12 cellular contexts compared by ENCODE assay signal in the genomic region with DNA sequence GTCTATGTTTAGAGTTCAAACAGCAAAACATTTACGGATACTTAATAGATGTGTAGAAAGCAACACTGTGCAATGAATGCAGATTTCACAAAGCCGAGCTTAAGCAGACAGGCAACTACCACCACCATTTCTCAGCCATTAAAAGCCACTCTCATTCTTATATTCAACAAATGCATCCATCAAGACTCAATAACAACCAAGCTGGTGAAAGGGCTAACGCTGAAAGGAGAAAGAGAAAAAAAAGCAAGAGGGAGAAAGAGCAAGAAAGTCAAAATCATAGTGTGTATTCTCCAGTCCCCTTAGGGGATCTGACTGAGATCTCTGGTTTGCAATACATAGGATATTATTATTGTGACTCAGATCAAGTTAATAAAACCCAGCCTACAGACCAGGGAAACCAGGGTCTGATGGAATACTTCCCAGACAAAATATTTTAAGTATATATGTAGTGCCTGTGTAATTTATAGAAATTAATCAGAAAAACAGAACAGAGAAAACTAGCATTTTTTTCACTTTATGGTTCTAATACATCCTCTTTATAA.
"Had no signal": no experiment of that assay in that cellular context is flagged by ENCODE, and none has a peak within 500 bp of the region (broad histone marks: within the 10 kb centered on the region; RNA-seq: fewer than 3 reads in every experiment).

No MANE protein-coding gene starts in this region.

- DNase-seq: activated CD4-positive, alpha-beta T cell treated with anti-CD3 and anti-CD28 coated beads, Interleukin-2, amount 50 U/mL, for 4 hours; activated CD4-positive, CD25-positive, alpha-beta regulatory T cell treated with anti-CD3 and anti-CD28 coated beads, Interleukin-2, amount 50 U/mL, for 72 hours; activated T-cell treated with anti-CD3 and anti-CD28 coated beads, Interleukin-2, amount 50 U/mL, for 1 hour; amygdala; dermis blood vessel endothelial cell; gastrocnemius medialis; left lung; occipital lobe; stimulated activated CD4-positive, alpha-beta T cell treated with anti-CD3 and anti-CD28 coated beads, Interleukin-2, amount 100 ng/mL, for 48 hours; stimulated activated naive CD8-positive, alpha-beta T cell treated with anti-CD3 and anti-CD28 coated beads, Interleukin-15, amount 100 ng/mL, for 72 hours; testis had no signal

- H3K36me3 ChIP-seq: gastrocnemius medialis, left lung had no signal

- H3K9me3 ChIP-seq: gastrocnemius medialis, left lung, testis had no signal

- H3K4me1 ChIP-seq: gastrocnemius medialis, left lung, testis had no signal

- H3K4me3 ChIP-seq: gastrocnemius medialis, left lung, testis had no signal

- H3K27ac ChIP-seq: gastrocnemius medialis, left lung, testis had no signal

- H3K27me3 ChIP-seq: testis had no signal

- ATAC-seq: gastrocnemius medialis; left lung; sciatic nerve; stimulated activated naive CD8-positive, alpha-beta T cell treated with anti-CD3 and anti-CD28 coated beads, Interleukin-15, amount 100 ng/mL, for 72 hours had no signal
